ENCODE assay signal across 31 cellular contexts in the genomic region with DNA sequence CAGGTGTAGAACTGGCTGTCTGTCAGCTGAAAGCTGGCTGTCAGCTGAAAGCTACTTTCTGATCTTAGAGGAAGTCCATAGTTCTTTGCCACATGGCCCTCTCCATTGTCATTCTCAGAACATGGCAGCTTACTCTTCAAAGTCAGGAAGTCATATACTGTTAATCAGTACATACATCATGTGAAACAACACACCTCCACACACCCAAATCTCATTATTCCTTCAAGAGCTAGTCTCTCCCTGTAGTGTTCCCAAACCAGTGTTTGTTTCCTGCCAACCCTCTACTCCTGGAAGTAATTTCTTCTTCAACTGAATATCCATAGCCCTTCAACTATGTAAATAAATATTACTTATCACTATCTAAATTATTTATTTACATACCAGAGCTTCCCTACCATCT. TPM values are rescaled to one million over a fixed set of nuclear protein-coding genes. Genes with fewer than 3 reads are reported as not detected.
"Had no signal": no experiment of that assay in that cellular context is flagged by ENCODE, and none has a peak within 500 bp of the region (broad histone marks: within the 10 kb centered on the region; RNA-seq: fewer than 3 reads in every experiment).

No MANE protein-coding gene starts in this region.

- H3K27me3 ChIP-seq: stomach, suprapubic skin, testis, thyroid gland, tibial artery, tibial nerve, transverse colon, upper lobe of left lung, upper lobe of right lung, uterus, vagina had no signal

- H3K4me3 ChIP-seq: stomach, suprapubic skin, testis, thoracic aorta, thyroid gland, tibial artery, tibial nerve, transverse colon, upper lobe of left lung, upper lobe of right lung, uterus, vagina had no signal

- ATAC-seq: stimulated activated effector memory CD8-positive, alpha-beta T cell treated with anti-CD3 and anti-CD28 coated beads, Interleukin-12 subunit alpha, Interleukin-12 subunit beta, amount 100 ng/mL, for 72 hours; stimulated activated memory B cell treated with anti-CD40 and anti-IgM and Interleukin-4, amounts not matched to agents 10 μg/mL and 1 μg/mL and 100 μg/mL, for 72 hours; stimulated activated naive B cell treated with anti-CD40 and anti-IgM and Interleukin-4, amounts not matched to agents 10 μg/mL and 1 μg/mL and 100 μg/mL, for 72 hours; stimulated activated naive CD8-positive, alpha-beta T cell treated with anti-CD3 and anti-CD28 coated beads, Interleukin-15, amount 100 ng/mL, for 72 hours; stimulated activated naive CD8-positive, alpha-beta T cell treated with anti-CD3 and anti-CD28 coated beads, Interleukin-15, Interleukin-2, amounts not matched to agents 100 U/mL and 50 U/mL, for 24 hours; upper lobe of right lung had no signal

- H3K27ac ChIP-seq: stomach, suprapubic skin, testis, thoracic aorta, thyroid gland, tibial artery, tibial nerve, upper lobe of left lung, upper lobe of right lung, uterus, vagina had no signal

- H3K9me3 ChIP-seq: suprapubic skin, testis, thoracic aorta, thyroid gland, transverse colon, upper lobe of right lung, vagina had no signal

- H3K36me3 ChIP-seq: stomach, suprapubic skin, thoracic aorta, thyroid gland, tibial artery, tibial nerve, transverse colon, upper lobe of left lung, upper lobe of right lung, uterus, vagina had no signal

- H3K4me1 ChIP-seq: stomach, suprapubic skin, testis, thyroid gland, tibial artery, tibial nerve, transverse colon, upper lobe of left lung, upper lobe of right lung, uterus, vagina had no signal

- DNase-seq: stimulated activated CD4-positive, alpha-beta T cell treated with anti-CD3 and anti-CD28 coated beads, Interleukin-2, amount 100 ng/mL, for 48 hours; stimulated activated CD4-positive, alpha-beta T cell treated with anti-CD3 and anti-CD28 coated beads, Interleukin-4, amount 100 ng/mL, for 1 hour; stimulated activated CD4-positive, alpha-beta T cell treated with anti-CD3 and anti-CD28 coated beads, Interleukin-4, amount 100 ng/mL, for 24 hours; stimulated activated CD4-positive, alpha-beta T cell treated with anti-CD3 and anti-CD28 coated beads, Interleukin-4, amount 100 ng/mL, for 4 hours; stimulated activated CD8-positive, alpha-beta memory T cell treated with anti-CD3 and anti-CD28 coated beads, Interleukin-4, amount 100 ng/mL, for 48 hours; stimulated activated naive B cell treated with anti-CD40 and anti-IgM and Interleukin-4, amounts not matched to agents 10 μg/mL and 1 μg/mL and 100 μg/mL, for 72 hours; stimulated activated naive CD4-positive, alpha-beta T cell; stimulated activated naive CD4-positive, alpha-beta T cell treated with Interleukin-2 at 50 U/mL for 16 hours; stimulated activated naive CD8-positive, alpha-beta T cell treated with anti-CD3 and anti-CD28 coated beads, Interleukin-15, amount 100 ng/mL, for 72 hours; stimulated activated naive CD8-positive, alpha-beta T cell treated with anti-CD3 and anti-CD28 coated beads, Interleukin-15, Interleukin-2, amounts not matched to agents 100 U/mL and 50 U/mL, for 24 hours; stomach; substantia nigra; testis; thyroid gland; tibial artery; transverse colon; trophoblast cell; upper lobe of left lung; upper lobe of right lung; uterus had no signal

RNA-seq across cellular contexts. Expression of a gene that starts 58.9 kb away (rescaled TPM):
- total RNA-seq: subcutaneous adipose tissue, suprapubic skin, temporal lobe, testis, thoracic aorta, thyroid gland, tibial nerve, transverse colon, upper lobe of left lung, upper lobe of right lung, ureter, urinary bladder, uterus, vagina had no signal
- polyA plus RNA-seq: stomach, thymus, urinary bladder had no signal
